9 cellular contexts compared by ENCODE assay signal in genomic region chr15:29115093-29115991, GRCh38.
DNase-seq lines count a peak whose midpoint lies in the region; ATAC-seq, FAIRE-seq and TF ChIP-seq lines count a peak whose summit lies in the region.
"Had no signal": no experiment of that assay in that cellular context is flagged by ENCODE, and none has a peak within 500 bp of the region (broad histone marks: within the 10 kb centered on the region; RNA-seq: fewer than 3 reads in every experiment).

No MANE protein-coding gene starts in this region.

- in situ Hi-C loops in G401 (cut with HindIII; ENCODE audit: low sequenced_read_pairs), result no loop called here

- peak; percentile 64 for TF ChIP-seq CTCF in VCaP (conservative IDR thresholded peaks at IDR 0.05)

- intact Hi-C loops in Right ventricle myocardium superior (cut with DNase I), result no loop called here

- no peak for FAIRE-seq in urothelium cell line (lab: Jason Lieb, UNC)

- ATAC-seq in Right ventricle myocardium superior (ENCODE audit: poor library complexity), result peak; percentile 41

- DNase-seq in G401 (ENCODE audit: low spot score) (peak; percentile 66), Right ventricle myocardium superior (no peak), retina (peak; percentile 87), MV-4-11 (lab: John Stamatoyannopoulos, UW) (no peak), urothelium cell line (ENCODE audit: low spot score) (no peak), SHP77 (lab: John Stamatoyannopoulos, UW) (no peak), germinal center (ENCODE audit: low spot score) (no peak)
- DNase-seq: NCI-H748 treated with DMSO at 0.1 percent for 48 hours had no signal

- no peak overlapping the region for H3K27ac ChIP-seq in VCaP

Comparison
In these comparisons a context has a peak if more than half of its experiments do, and no peak if none do; other contexts are left out.
1. DNase-seq: peak in G401 (single experiment) and retina (single experiment); none in Right ventricle myocardium superior (single experiment), MV-4-11 (single experiment), urothelium cell line (single experiment), SHP77 (0 of 2) and germinal center (single experiment).